ENCODE assay signal across 8 cellular contexts in genomic region chr2:177393381-177393780, GRCh38. TPM values are rescaled to one million over a fixed set of nuclear protein-coding genes. Genes with fewer than 3 reads are reported as not detected.
DNase-seq lines count a peak whose midpoint lies in the region; ATAC-seq and TF ChIP-seq lines count a peak whose summit lies in the region.

No MANE protein-coding gene starts in this region.

- peaks cover 70% of the 10 kb centered on the region for H3K79me2 ChIP-seq in Loucy (ENCODE audit: insufficient read depth, low read length)

- WGBS in body of pancreas, 2 donors: 8 to 10% methylated on average over 6 of the region's 6 CpGs
- WGBS in lung, 2 donors: 20 to 22% methylated on average over 6 of the region's 6 CpGs

- no peaks in the 10 kb centered on the region for H3K36me3 ChIP-seq in Loucy (ENCODE audit: insufficient read depth, low read length)
- no peaks in the 10 kb centered on the region for H3K36me3 ChIP-seq in body of pancreas (replicated peaks in 1 of 2; ENCODE audit: insufficient read depth in 1 of 2, low read depth in 2 of 2)
- no peaks in the 10 kb centered on the region for H3K36me3 ChIP-seq in lung (ENCODE audit: control insufficient read depth in 2 of 2, insufficient read depth in 2 of 2, low read length in 2 of 2)
- H3K36me3 ChIP-seq in upper lobe of right lung: no peaks in the 10 kb centered on the region

- H4K20me1 ChIP-seq in Loucy (ENCODE audit: insufficient read depth, low read length, poor library complexity, severe bottlenecking): peaks cover 47% of the 10 kb centered on the region

- TF ChIP-seq CTCF in Loucy (conservative IDR thresholded peaks at IDR 0.05; ENCODE audit: low read length): no peak
- TF ChIP-seq CTCF in body of pancreas (IDR thresholded peaks at IDR 0.05): no peak
- TF ChIP-seq CTCF in lung (IDR thresholded peaks at IDR 0.05; ENCODE audit: control extremely low read depth, extremely low read depth): no peak
- TF ChIP-seq CTCF in upper lobe of right lung (IDR thresholded peaks at IDR 0.05): no peak

- DNase-seq in DMS53 (lab: John Stamatoyannopoulos, UW) (peak; percentile 52), body of pancreas (no peak), lung (ENCODE audit: low spot score) (no peak), upper lobe of right lung (no peak), NCI-H446 treated with DMSO at 0.1 percent for 48 hours (lab: John Stamatoyannopoulos, UW) (no peak), GOT3 (lab: John Stamatoyannopoulos, UW) (no peak)
- no peak for DNase-seq in stimulated activated CD4-positive, alpha-beta T cell treated with anti-CD3 and anti-CD28 coated beads, Interleukin-4, amount 100 ng/mL, for 4 hours

- intact Hi-C loops in body of pancreas (cut with DNase I): no loop called here
- intact Hi-C loops in upper lobe of right lung (cut with DNase I): no loop called here

- H3K9me3 ChIP-seq in Loucy (ENCODE audit: insufficient read depth, low read depth, low read length) (no peaks in the 10 kb centered on the region), body of pancreas (no peaks in the 10 kb centered on the region), lung (ENCODE audit: control insufficient read depth in 2 of 2, insufficient read depth in 1 of 2, low read length in 1 of 2) (no peaks in the 10 kb centered on the region), upper lobe of right lung (no peaks in the 10 kb centered on the region)

- H2AFZ ChIP-seq in Loucy (ENCODE audit: low read length): no peak overlapping the region

- H3K4me3 ChIP-seq in Loucy (ENCODE audit: low read length, poor library complexity, severe bottlenecking): peak overlapping the region; percentile 93
- H3K4me3 ChIP-seq in body of pancreas: peak overlapping the region in 1 of 2 donors; percentile 85
- H3K4me3 ChIP-seq in lung: peak overlapping the region; percentile 93
- peak overlapping the region; percentile 67 for H3K4me3 ChIP-seq in upper lobe of right lung

- H3K27ac ChIP-seq in body of pancreas: peak overlapping the region in 3 of 4 donors; percentile 80 to 82 (median 80)
- H3K27ac ChIP-seq in lung (ENCODE audit: low read depth in 1 of 2, low read length in 1 of 2): peak overlapping the region in 1 of 2 donors; percentile 84
- H3K27ac ChIP-seq in upper lobe of right lung: peak overlapping the region; percentile 82

- TF ChIP-seq POLR2A in body of pancreas (IDR thresholded peaks at IDR 0.05): no peak

- H3K4me1 ChIP-seq in Loucy (ENCODE audit: insufficient read depth, low read length, poor library complexity, severe bottlenecking) (peaks cover 66% of the 10 kb centered on the region), body of pancreas (peaks cover 48% of the 10 kb centered on the region), lung (ENCODE audit: control insufficient read depth in 2 of 2, insufficient read depth in 2 of 2, low read length in 2 of 2) (peaks cover 0 to 35% of the 10 kb centered on the region in 2 donors), upper lobe of right lung (peaks cover 36% of the 10 kb centered on the region)

- no peaks in the 10 kb centered on the region for H3F3A ChIP-seq in Loucy (ENCODE audit: low read depth)

- H3K9me2 ChIP-seq in Loucy (replicated peaks; ENCODE audit: low read depth, low read length): no peaks in the 10 kb centered on the region

- peak overlapping the region; percentile 98 for H3K4me2 ChIP-seq in Loucy (ENCODE audit: low read depth, low read length, poor library complexity, severe bottlenecking)

- peak overlapping the region; percentile 93 for H3K9ac ChIP-seq in Loucy (ENCODE audit: low read depth, low read length, poor library complexity, severe bottlenecking)

- ATAC-seq in body of pancreas (no peak), lung (ENCODE audit: insufficient read depth, low FRiP score) (no peak), upper lobe of right lung (no peak)

- H3K27me3 ChIP-seq in Loucy (ENCODE audit: insufficient read depth, low read length, poor library complexity, severe bottlenecking) (peaks cover 7% of the 10 kb centered on the region), body of pancreas (no peaks in the 10 kb centered on the region), lung (ENCODE audit: control insufficient read depth, insufficient read depth) (no peaks in the 10 kb centered on the region), upper lobe of right lung (no peaks in the 10 kb centered on the region)

RNA-seq across cellular contexts. Expression of gene AGPS, which starts 0.8 kb away (rescaled TPM):
- total RNA-seq in body of pancreas (10 to 100 TPM; 18.4 to 57.7 TPM), lung (10 to 100 TPM; 35.9 to 43.9 TPM), upper lobe of right lung (44.8 TPM)
- polyA plus RNA-seq in lung: 10 to 100 TPM in 1 of 2 donors, 1 to 10 TPM in 1; 5.2 to 11.7 TPM
